In genomic region chr2:207847098-207847806, GRCh38 we compare ENCODE assay signal across 14 cellular contexts.
A peak's percentile ranks its signal among the peaks of the same experiment; 100 is the strongest.
DNase-seq lines count a peak whose midpoint lies in the region; ATAC-seq and TF ChIP-seq lines count a peak whose summit lies in the region.
"Had no signal": no experiment of that assay in that cellular context is flagged by ENCODE, and none has a peak within 500 bp of the region (broad histone marks: within the 10 kb centered on the region; RNA-seq: fewer than 3 reads in every experiment).

No MANE protein-coding gene starts in this region.

- H3K4me1 ChIP-seq in breast epithelium (no peaks in the 10 kb centered on the region), endodermal cell (ENCODE audit: control insufficient read depth, insufficient read depth, low read length) (peaks cover 18% of the 10 kb centered on the region), mucosa of rectum (ENCODE audit: control insufficient read depth in 2 of 2, insufficient read depth in 2 of 2, low read length in 2 of 2) (peaks cover 13 to 27% of the 10 kb centered on the region in 2 donors), upper lobe of left lung (peaks cover 5 to 18% (median 11%) of the 10 kb centered on the region in 4 donors)
- H3K4me1 ChIP-seq: psoas muscle had no signal

- H3K9ac ChIP-seq in endodermal cell (ENCODE audit: extremely low read depth, low read length, poor library complexity, severe bottlenecking), result peak overlapping the region; percentile 23
- H3K9ac ChIP-seq in mucosa of rectum (ENCODE audit: low read depth in 1 of 2, low read length in 2 of 2), result peak overlapping the region in 1 of 2 donors; percentile 36

- TF ChIP-seq EP300 in upper lobe of left lung (IDR thresholded peaks at IDR 0.05), result no peak

- no TSS peak for BruUV-seq in MCF 10A (replicated peaks; lab: Mats Ljungman, UMichigan)

- no peak for ATAC-seq in upper lobe of left lung (ENCODE audit: low FRiP score in 2 of 2)
- ATAC-seq: psoas muscle had no signal

- H3K36me3 Mint-ChIP-seq in MCF 10A (ENCODE audit: insufficient read depth, unreplicated experiment), result peaks cover 7% of the 10 kb centered on the region
- H3K36me3 Mint-ChIP-seq in endodermal cell (ENCODE audit: low read depth), result peaks cover 2% of the 10 kb centered on the region
- H3K36me3 Mint-ChIP-seq in activated naive CD8-positive, alpha-beta T cell treated with anti-CD3 and anti-CD28 coated beads for 36 hours, result no peaks in the 10 kb centered on the region

- H3K9me3 Mint-ChIP-seq in MCF 10A (ENCODE audit: unreplicated experiment) (no peaks in the 10 kb centered on the region), endodermal cell (no peaks in the 10 kb centered on the region)
- no peaks in the 10 kb centered on the region for H3K9me3 Mint-ChIP-seq in activated naive CD8-positive, alpha-beta T cell treated with anti-CD3 and anti-CD28 coated beads for 36 hours
- H3K9me3 Mint-ChIP-seq: memory B cell had no signal

- H3K36me3 ChIP-seq in breast epithelium (no peaks in the 10 kb centered on the region), endodermal cell (ENCODE audit: control insufficient read depth, insufficient read depth, low read length) (no peaks in the 10 kb centered on the region), mucosa of rectum (ENCODE audit: control insufficient read depth in 2 of 2, insufficient read depth in 2 of 2, low read length in 2 of 2) (no peaks in the 10 kb centered on the region), upper lobe of left lung (no peaks in the 10 kb centered on the region)

- WGBS in endodermal cell (ENCODE audit: insufficient coverage in 1 of 2, insufficient read length in 1 of 2), 2 experiments, result 75 to 100% methylated on average over 1 to 3 of the region's 3 CpGs
- WGBS in upper lobe of left lung, 2 donors, result 53 to 67% methylated on average over 3 of the region's 3 CpGs

- H3K27ac Mint-ChIP-seq in MCF 10A (ENCODE audit: low read depth, unreplicated experiment) (peak overlapping the region; percentile 89), endodermal cell (peak overlapping the region; percentile 97)
- H3K27ac Mint-ChIP-seq in activated naive CD8-positive, alpha-beta T cell treated with anti-CD3 and anti-CD28 coated beads for 36 hours, result no peak overlapping the region
- H3K27ac Mint-ChIP-seq: memory B cell had no signal

- no peak overlapping the region for H3K4me3 Mint-ChIP-seq in MCF 10A (ENCODE audit: unreplicated experiment)
- H3K4me3 Mint-ChIP-seq in endodermal cell, result peak overlapping the region; percentile 27
- H3K4me3 Mint-ChIP-seq in activated naive CD8-positive, alpha-beta T cell treated with anti-CD3 and anti-CD28 coated beads for 36 hours, result no peak overlapping the region
- H3K4me3 Mint-ChIP-seq: memory B cell had no signal

- no peak for DNase-seq in MCF 10A (ENCODE audit: unreplicated experiment)
- no peak for DNase-seq in breast epithelium (ENCODE audit: low spot score in 2 of 2)
- DNase-seq in endodermal cell, result no peak
- DNase-seq in upper lobe of left lung, result no peak
- no peak for DNase-seq in activated naive CD8-positive, alpha-beta T cell treated with anti-CD3 and anti-CD28 coated beads for 36 hours
- no peak for DNase-seq in NCI-H2227 (lab: John Stamatoyannopoulos, UW; ENCODE audit: unreplicated experiment)
- no peak for DNase-seq in A172 (ENCODE audit: low spot score)
- DNase-seq: activated CD8-positive, alpha-beta memory T cell treated with anti-CD3 and anti-CD28 coated beads for 24 hours; activated effector memory CD4-positive, alpha-beta T cell treated with anti-CD3 and anti-CD28 coated beads, Interleukin-2, amount 50 U/mL, for 16 hours; dorsolateral prefrontal cortex; NCI-H526 treated with DMSO at 0.1 percent for 48 hours; psoas muscle had no signal

- H3K4me1 Mint-ChIP-seq in MCF 10A (ENCODE audit: insufficient read depth, unreplicated experiment), result peaks cover 16% of the 10 kb centered on the region
- peaks cover 64% of the 10 kb centered on the region for H3K4me1 Mint-ChIP-seq in endodermal cell
- H3K4me1 Mint-ChIP-seq in activated naive CD8-positive, alpha-beta T cell treated with anti-CD3 and anti-CD28 coated beads for 36 hours, result peaks cover 12% of the 10 kb centered on the region
- H3K4me1 Mint-ChIP-seq: memory B cell had no signal

- H3K9me3 ChIP-seq in breast epithelium (no peaks in the 10 kb centered on the region), endodermal cell (ENCODE audit: control insufficient read depth, low read length) (no peaks in the 10 kb centered on the region), mucosa of rectum (ENCODE audit: control insufficient read depth in 2 of 2, low read length in 2 of 2) (no peaks in the 10 kb centered on the region), upper lobe of left lung (no peaks in the 10 kb centered on the region)
- H3K9me3 ChIP-seq: psoas muscle had no signal

- H3K4me3 ChIP-seq in breast epithelium (no peak overlapping the region), endodermal cell (ENCODE audit: low read length) (no peak overlapping the region), mucosa of rectum (ENCODE audit: low read length in 2 of 2) (no peak overlapping the region), upper lobe of left lung (no peak overlapping the region)
- H3K4me3 ChIP-seq: dorsolateral prefrontal cortex, psoas muscle had no signal

- no peak for TF ChIP-seq POLR2A in breast epithelium (IDR thresholded peaks at IDR 0.05)
- no peak for TF ChIP-seq POLR2A in upper lobe of left lung (IDR thresholded peaks at IDR 0.05)

- no peak for TF ChIP-seq CTCF in MCF 10A (IDR thresholded peaks at IDR 0.05; ENCODE audit: unreplicated experiment)
- no peak for TF ChIP-seq CTCF in breast epithelium (IDR thresholded peaks at IDR 0.05)
- TF ChIP-seq CTCF in endodermal cell (conservative IDR thresholded peaks at IDR 0.05), result no peak
- no peak for TF ChIP-seq CTCF in upper lobe of left lung (IDR thresholded peaks at IDR 0.05)

- intact Hi-C loops in MCF 10A (cut with micrococcal nuclease), result loop anchor here (10.0 kb wide), 1 partner anchor 82 kb away; the partner anchor contains the start of gene FZD5
- intact Hi-C loops in breast epithelium (cut with DNase I; ENCODE audit: low total_unique reads), result no loop called here

- H3K27me3 ChIP-seq in breast epithelium (no peaks in the 10 kb centered on the region), endodermal cell (ENCODE audit: control insufficient read depth, insufficient read depth, low read length, poor library complexity, severe bottlenecking) (no peaks in the 10 kb centered on the region), mucosa of rectum (ENCODE audit: control insufficient read depth in 2 of 2, insufficient read depth in 2 of 2, low read length in 2 of 2) (no peaks in the 10 kb centered on the region), upper lobe of left lung (no peaks in the 10 kb centered on the region)
- H3K27me3 ChIP-seq: dorsolateral prefrontal cortex had no signal

- POLR2A ChIA-PET in MCF 10A (lab: Yijun Ruan, JAX), result interaction anchor here (0.7 to 2.0 kb wide), 7 partner anchors 10 to 178 kb away, joined by 3 to 6 read pairs (median 4); partner anchors contain the start of gene PLEKHM3

- CTCF ChIA-PET in MCF 10A (lab: Yijun Ruan, JAX), result interaction anchor here (0.5 to 2.4 kb wide), 6 partner anchors 16 to 193 kb away, joined by 3 to 13 read pairs (median 6); partner anchors contain the start of gene FZD5

- H3K27me3 Mint-ChIP-seq in MCF 10A (ENCODE audit: insufficient read depth, unreplicated experiment), result no peaks in the 10 kb centered on the region
- H3K27me3 Mint-ChIP-seq in endodermal cell (ENCODE audit: insufficient read depth), result no peaks in the 10 kb centered on the region
- H3K27me3 Mint-ChIP-seq in activated naive CD8-positive, alpha-beta T cell treated with anti-CD3 and anti-CD28 coated beads for 36 hours, result no peaks in the 10 kb centered on the region
- H3K27me3 Mint-ChIP-seq: memory B cell had no signal

- H3K27ac ChIP-seq in breast epithelium (peak overlapping the region in 1 of 2 donors; percentile 46), endodermal cell (ENCODE audit: low read depth, low read length) (peak overlapping the region; percentile 33), mucosa of rectum (ENCODE audit: low read depth in 2 of 2, low read length in 2 of 2) (peak overlapping the region; percentile 70 to 75), upper lobe of left lung (peak overlapping the region; percentile 2 to 74 (median 62))
- H3K27ac ChIP-seq: psoas muscle had no signal
